8 cellular contexts compared by ENCODE assay signal in genomic region chr2:55771612-55772011, GRCh38.
DNase-seq lines count a peak whose midpoint lies in the region; ATAC-seq, FAIRE-seq and TF ChIP-seq lines count a peak whose summit lies in the region.

No MANE protein-coding gene starts in this region.

- no peak overlapping the region for H2BK15ac ChIP-seq in H1 (ENCODE audit: low read length)

- no peaks in the 10 kb centered on the region for H4K20me1 ChIP-seq in H1 (replicated peaks in 1 of 2; ENCODE audit: control insufficient read depth in 1 of 2, insufficient read depth in 2 of 2, low read length in 2 of 2)

- peak in 1 of 2 experiments; percentile 66; a peak in 3 of 4 replicates for TF ChIP-seq RAD21 in H1 (IDR thresholded peaks at IDR 0.05 in 1 of 2, conservative IDR thresholded peaks at IDR 0.05 in 1 of 2; ENCODE audit: low read depth in 2 of 2, low read length in 2 of 2)

- H4K8ac ChIP-seq in H1 (ENCODE audit: extremely low read depth, insufficient read depth, low read length) = no peak overlapping the region

- H3K4ac ChIP-seq in H1 (replicated peaks; ENCODE audit: insufficient read length, low read depth, low read length) = no peak overlapping the region

- H2BK20ac ChIP-seq in H1 (ENCODE audit: low read length) = no peak overlapping the region

- H3K23me2 ChIP-seq in H1 (ENCODE audit: low read depth, low read length) = no peaks in the 10 kb centered on the region

- H3K4me1 ChIP-seq in H1 (replicated peaks in 1 of 4; ENCODE audit: control insufficient read depth in 3 of 4, insufficient read depth in 4 of 4, low read length in 3 of 4) (no peaks in the 10 kb centered on the region), prostate gland (replicated peaks) (no peaks in the 10 kb centered on the region)

- H3K23ac ChIP-seq in H1 (ENCODE audit: insufficient read length) = no peak overlapping the region

- H4K91ac ChIP-seq in H1 (replicated peaks; ENCODE audit: insufficient read length, low read length) = no peak overlapping the region

- no peaks in the 10 kb centered on the region for H3K79me1 ChIP-seq in H1 (ENCODE audit: low read depth, low read length)

- H3K27ac ChIP-seq in H1 (ENCODE audit: low read depth, low read length) (no peak overlapping the region), prostate gland (no peak overlapping the region)

- H3K9me3 ChIP-seq in H1 (ENCODE audit: insufficient read depth in 2 of 2, low read depth in 1 of 2, low read length in 1 of 2) = no peaks in the 10 kb centered on the region; a peak in 1 of 4 replicates
- H3K9me3 ChIP-seq in prostate gland = no peaks in the 10 kb centered on the region

- H3K79me2 ChIP-seq in H1 (ENCODE audit: control insufficient read depth in 1 of 2, insufficient read depth in 2 of 2, low read length in 2 of 2) = no peaks in the 10 kb centered on the region

- no peak for TF ChIP-seq EP300 in H1 (IDR thresholded peaks at IDR 0.05; ENCODE audit: borderline replicate concordance in 1 of 2, low read depth in 2 of 2, low read length in 2 of 2)

- no peaks in the 10 kb centered on the region for H3K27me3 ChIP-seq in H1 (replicated peaks in 1 of 4; ENCODE audit: control insufficient read depth in 3 of 4, extremely low read depth in 1 of 4, insufficient read depth in 3 of 4, low read length in 3 of 4)
- no peaks in the 10 kb centered on the region for H3K27me3 ChIP-seq in prostate gland (replicated peaks; ENCODE audit: insufficient read depth)

- H3K9ac ChIP-seq in H1 (replicated peaks in 1 of 4; ENCODE audit: extremely low read depth in 1 of 4, low read depth in 3 of 4, low read length in 3 of 4) = no peak overlapping the region

- H3K14ac ChIP-seq in H1 (ENCODE audit: insufficient read length) = no peak overlapping the region

- intact Hi-C loops in prostate gland (cut with DNase I) = loop anchor here (2.0 kb wide), 1 partner anchor 189 kb away; no protein-coding TSS in a partner anchor

- no peak overlapping the region for H4K5ac ChIP-seq in H1 (ENCODE audit: insufficient read length, low read depth, low read length)

- WGBS in H1 (ENCODE audit: extremely low coverage in 1 of 2, insufficient coverage in 1 of 2, insufficient read length in 1 of 2, insufficient replicate concordance in 2 of 2, low coverage in 1 of 2, low lambda C conversion rate in 2 of 2, missing lambda C conversion rate in 1 of 2), 2 experiments = 54% methylated on average over 2 of the region's 2 CpGs; no CpG with 5 or more reads in 1 of the 2 experiments
- WGBS in prostate gland = 8% methylated on average over 2 of the region's 2 CpGs

- H3K36me3 ChIP-seq in H1 (ENCODE audit: control insufficient read depth in 2 of 4, insufficient read depth in 4 of 4, low read length in 3 of 4) (no peaks in the 10 kb centered on the region), prostate gland (no peaks in the 10 kb centered on the region)

- peak in 2 of 3 experiments; percentile 20 to 35; a peak in 2 of 4 replicates for TF ChIP-seq CTCF in H1 (IDR thresholded peaks at IDR 0.05; ENCODE audit: control extremely low read depth in 1 of 3, insufficient read depth in 1 of 3, low read depth in 1 of 3, low read length in 3 of 3)
- peak in 3 of 4 experiments; percentile 47 to 73 (median 69) for TF ChIP-seq CTCF in prostate gland (IDR thresholded peaks at IDR 0.05)

- TF ChIP-seq POLR2A in H1 (IDR thresholded peaks at IDR 0.05; ENCODE audit: control extremely low read depth in 1 of 2, low read depth in 2 of 2, low read length in 2 of 2) (no peak), prostate gland (IDR thresholded peaks at IDR 0.05) (no peak)

- H2AK5ac ChIP-seq in H1 (ENCODE audit: low read depth, low read length) = no peak overlapping the region

- H3K56ac ChIP-seq in H1 (replicated peaks; ENCODE audit: insufficient read length, low read depth, low read length) = no peak overlapping the region

- H2AFZ ChIP-seq in H1 (ENCODE audit: low read length) = no peak overlapping the region

- H3K18ac ChIP-seq in H1 (ENCODE audit: extremely low read depth, low read length) = no peak overlapping the region

- POLR2A ChIA-PET in H1 (lab: Charles Lee; ENCODE audit: partially characterized antibody) = interaction anchor here (1.0 kb wide), 1 partner anchor 190 kb away, joined by 4 read pairs; no protein-coding TSS in a partner anchor

- H3K4me3 ChIP-seq in H1 (ENCODE audit: extremely low read depth in 1 of 4, insufficient read depth in 2 of 4, low read depth in 3 of 4, low read length in 4 of 4) = no peak overlapping the region
- no peak overlapping the region for H3K4me3 ChIP-seq in prostate gland

- no peak overlapping the region for H2BK5ac ChIP-seq in H1 (ENCODE audit: low read depth, low read length)

- H2BK120ac ChIP-seq in H1 (replicated peaks; ENCODE audit: low read depth, low read length) = no peak overlapping the region

- H2BK12ac ChIP-seq in H1 (ENCODE audit: low read depth, low read length) = no peak overlapping the region

- peak; percentile 58 for DNase-seq in DMS 273 (lab: John Stamatoyannopoulos, UW; ENCODE audit: unreplicated experiment)
- no peak for DNase-seq in DMS 273 treated with DMSO at 0.1 percent for 48 hours (lab: John Stamatoyannopoulos, UW)
- DNase-seq in NCI-H345 (lab: John Stamatoyannopoulos, UW) = peak; percentile 11
- no peak for DNase-seq in H1 (ENCODE audit: low read depth in 1 of 2, low spot score in 2 of 2)
- no peak for DNase-seq in prostate gland (ENCODE audit: low spot score)
- no peak for DNase-seq in NCI-H187 treated with DMSO at 0.1 percent for 48 hours (lab: John Stamatoyannopoulos, UW)

- peak; percentile 55 for FAIRE-seq in H1 (lab: Jason Lieb, UNC)

- ATAC-seq in HG03342 (IDR thresholded peaks at IDR 0.05; ENCODE audit: unreplicated experiment) (no peak), HG02623 (IDR thresholded peaks at IDR 0.05; ENCODE audit: unreplicated experiment) (no peak)

- no peak overlapping the region for H3K4me2 ChIP-seq in H1 (ENCODE audit: insufficient read depth in 1 of 2, low read depth in 2 of 2, low read length in 2 of 2)

- CTCF ChIA-PET in H1 (lab: Charles Lee; ENCODE audit: partially characterized antibody) = interaction anchor here (0.6 to 3.2 kb wide), 29 partner anchors 9 to 355 kb away, joined by 3 to 43 read pairs (median 4); no protein-coding TSS in a partner anchor

TF ChIP-seq in H1, 55 proteins besides CTCF, POLR2A, EP300 and RAD21:
- TF ChIP-seq BRCA1 (IDR thresholded peaks at IDR 0.05; ENCODE audit: low read depth, low read length) = no peak

Comparison
In these comparisons a context has a peak if more than half of its experiments do, and no peak if none do; other contexts are left out.
1. DNase-seq: peak in DMS 273 (single experiment) and NCI-H345 (single experiment); none in DMS 273 treated with DMSO at 0.1 percent for 48 hours (single experiment), H1 (0 of 2), prostate gland (single experiment) and NCI-H187 treated with DMSO at 0.1 percent for 48 hours (single experiment).